In the genomic region with DNA sequence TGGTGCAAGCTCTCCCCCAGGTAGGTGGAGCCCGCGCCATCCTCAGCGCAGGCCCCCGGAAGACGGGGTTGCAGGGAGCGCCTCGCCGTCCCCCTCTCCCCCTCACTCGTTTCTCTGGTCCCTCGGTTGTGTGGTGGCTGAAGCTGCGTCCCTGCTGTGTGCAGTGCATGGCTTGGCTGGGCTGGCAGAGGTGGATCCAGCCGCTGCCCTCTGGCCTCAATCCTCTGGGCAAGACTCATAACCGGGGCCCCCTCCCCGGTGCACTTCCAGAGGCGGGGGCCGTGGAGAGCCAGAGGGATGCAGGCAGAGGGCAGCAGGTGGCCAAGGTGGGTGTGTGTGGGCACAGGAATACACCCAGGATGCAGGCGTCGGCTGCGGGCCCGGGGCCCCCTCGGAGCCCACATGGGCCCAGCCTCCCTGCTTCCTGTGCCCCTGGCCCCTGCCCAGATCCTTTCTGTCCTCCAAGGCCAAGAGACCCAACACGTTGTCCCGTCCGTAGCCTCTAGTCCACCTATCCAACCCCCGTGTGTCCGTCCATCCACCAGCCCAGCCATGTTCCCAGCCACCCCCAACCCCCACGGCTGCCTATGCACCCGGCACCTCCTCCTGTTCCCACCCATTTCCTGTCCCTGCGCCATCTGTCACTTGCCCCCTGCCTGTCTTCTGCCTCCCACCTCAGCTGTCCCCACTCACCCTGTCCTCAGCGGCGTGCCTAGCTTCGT, we compare ENCODE assay signal across 35 cellular contexts. TPM values are rescaled to one million over a fixed set of nuclear protein-coding genes. Genes with fewer than 3 reads are reported as not detected.
"Had no signal": no experiment of that assay in that cellular context is flagged by ENCODE, and none has a peak within 500 bp of the region (broad histone marks: within the 10 kb centered on the region; RNA-seq: fewer than 3 reads in every experiment).

No MANE protein-coding gene starts in this region.

- DNase-seq: activated CD4-positive, alpha-beta T cell treated with anti-CD3 and anti-CD28 coated beads for 36 hours; activated CD4-positive, alpha-beta T cell treated with anti-CD3 and anti-CD28 coated beads, Interleukin-2, amount 10 ng/mL, durations not matched to agents 7 days and 5 days; activated CD4-positive, alpha-beta T cell treated with anti-CD3 and anti-CD28 coated beads, Interleukin-2, amount 50 U/mL, for 48 hours; activated CD8-positive, alpha-beta T cell treated with anti-CD3 and anti-CD28 coated beads, Interleukin-2, amount 10 ng/mL, durations not matched to agents 7 days and 5 days; activated gamma-delta T cell; activated naive CD4-positive, alpha-beta T cell treated with Interleukin-2 at 50 U/mL for 16 hours; activated naive CD8-positive, alpha-beta T cell treated with anti-CD3 and anti-CD28 coated beads, Interleukin-2, amount 10 ng/mL, durations not matched to agents 7 days and 5 days; activated T-cell treated with anti-CD3 and anti-CD28 coated beads, Interleukin-2, amount 50 U/mL, for 24 hours; amygdala; colonic mucosa; MM.1S; MV-4-11; NCI-H1092; NCI-H187; NCI-H2029 treated with DMSO at 0.1 percent for 48 hours; NCI-H2107; NCI-H2171 treated with DMSO at 0.1 percent for 48 hours; NCI-H2227 treated with DMSO at 0.1 percent for 48 hours; NCI-H446 treated with DMSO at 0.1 percent for 48 hours; SHP77; SJCRH30 had no signal

- H3K4me1 ChIP-seq: ascending aorta, colonic mucosa, SJCRH30 had no signal

- H3K9me3 Mint-ChIP-seq: activated CD4-positive, alpha-beta T cell treated with anti-CD3 and anti-CD28 coated beads, Interleukin-2, amount 10 ng/mL, durations not matched to agents 7 days and 5 days; activated naive CD4-positive, alpha-beta T cell treated with anti-CD3 and anti-CD28 coated beads, Interleukin-2, amount 50 U/mL, for 24 hours; activated naive CD8-positive, alpha-beta T cell treated with anti-CD3 and anti-CD28 coated beads, Interleukin-2, amount 10 ng/mL, durations not matched to agents 7 days and 5 days; activated T-cell treated with anti-CD3 and anti-CD28 coated beads, Interleukin-2, amount 50 U/mL, for 24 hours; activated T-helper 2 cell treated with anti-CD3 and anti-CD28 coated beads, Interferon-gamma antibody, Interleukin-2, Interleukin-4, amounts not matched to agents 10 μg/mL and 5 μg/mL and 100 μg/mL, durations not matched to agents 14 hours and 24 hours and 36 hours; central memory CD8-positive, alpha-beta T cell; T-helper 2 cell treated with Interferon-gamma antibody and Interleukin-4, amounts not matched to agents 5 μg/mL and 100 μg/mL, for 36 hours; WTC11 had no signal

- H3K36me3 ChIP-seq: cardiac muscle cell, colonic mucosa, SJCRH30 had no signal

- ATAC-seq: activated CD4-positive, alpha-beta T cell treated with anti-CD3 and anti-CD28 coated beads for 36 hours; activated CD4-positive, CD25-positive, alpha-beta regulatory T cell treated with anti-CD3 and anti-CD28 coated beads, Interleukin-2, amount 50 U/mL, for 24 hours; activated CD8-positive, alpha-beta T cell treated with anti-CD3 and anti-CD28 coated beads, Interleukin-2, amount 10 ng/mL, durations not matched to agents 7 days and 5 days; Panc1; WTC11 had no signal

- H3K9me3 ChIP-seq: ascending aorta, colonic mucosa, SJCRH30 had no signal

- H3K27me3 Mint-ChIP-seq: activated CD4-positive, alpha-beta T cell treated with anti-CD3 and anti-CD28 coated beads for 36 hours; activated CD4-positive, alpha-beta T cell treated with anti-CD3 and anti-CD28 coated beads, Interleukin-2, amount 10 ng/mL, durations not matched to agents 7 days and 5 days; activated naive CD4-positive, alpha-beta T cell treated with anti-CD3 and anti-CD28 coated beads, Interleukin-2, amount 50 U/mL, for 24 hours; activated naive CD8-positive, alpha-beta T cell treated with anti-CD3 and anti-CD28 coated beads, Interleukin-2, amount 10 ng/mL, durations not matched to agents 7 days and 5 days; activated T-cell treated with anti-CD3 and anti-CD28 coated beads, Interleukin-2, amount 50 U/mL, for 24 hours; central memory CD8-positive, alpha-beta T cell had no signal

- H3K27ac ChIP-seq: ascending aorta, cardiac muscle cell, colonic mucosa, SJCRH30, SK-N-MC had no signal

- H3K4me3 Mint-ChIP-seq: activated CD4-positive, alpha-beta T cell treated with anti-CD3 and anti-CD28 coated beads for 36 hours; activated CD4-positive, alpha-beta T cell treated with anti-CD3 and anti-CD28 coated beads, Interleukin-2, amount 10 ng/mL, durations not matched to agents 7 days and 5 days; activated CD8-positive, alpha-beta T cell treated with anti-CD3 and anti-CD28 coated beads, Interleukin-2, amount 10 ng/mL, durations not matched to agents 7 days and 5 days; activated naive CD4-positive, alpha-beta T cell treated with anti-CD3 and anti-CD28 coated beads, Interleukin-2, amount 50 U/mL, for 24 hours; activated naive CD8-positive, alpha-beta T cell treated with anti-CD3 and anti-CD28 coated beads, Interleukin-2, amount 10 ng/mL, durations not matched to agents 7 days and 5 days; activated T-cell treated with anti-CD3 and anti-CD28 coated beads, Interleukin-2, amount 50 U/mL, for 24 hours; central memory CD8-positive, alpha-beta T cell; T-helper 2 cell treated with Interferon-gamma antibody and Interleukin-4, amounts not matched to agents 5 μg/mL and 100 μg/mL, for 36 hours; WTC11 had no signal

- H3K27me3 ChIP-seq: ascending aorta, cardiac muscle cell, colonic mucosa had no signal

- H3K36me3 Mint-ChIP-seq: activated naive CD4-positive, alpha-beta T cell treated with anti-CD3 and anti-CD28 coated beads, Interleukin-2, amount 50 U/mL, for 24 hours; activated naive CD8-positive, alpha-beta T cell treated with anti-CD3 and anti-CD28 coated beads, Interleukin-2, amount 10 ng/mL, durations not matched to agents 7 days and 5 days; WTC11 had no signal

- H3K4me3 ChIP-seq: ascending aorta, cardiac muscle cell, colonic mucosa, SJCRH30, SK-N-MC had no signal

- H3K27ac Mint-ChIP-seq: activated CD4-positive, alpha-beta T cell treated with anti-CD3 and anti-CD28 coated beads for 36 hours; activated CD4-positive, alpha-beta T cell treated with anti-CD3 and anti-CD28 coated beads, Interleukin-2, amount 10 ng/mL, durations not matched to agents 7 days and 5 days; activated CD8-positive, alpha-beta T cell treated with anti-CD3 and anti-CD28 coated beads, Interleukin-2, amount 10 ng/mL, durations not matched to agents 7 days and 5 days; activated naive CD4-positive, alpha-beta T cell treated with anti-CD3 and anti-CD28 coated beads, Interleukin-2, amount 50 U/mL, for 24 hours; activated naive CD8-positive, alpha-beta T cell treated with anti-CD3 and anti-CD28 coated beads, Interleukin-2, amount 10 ng/mL, durations not matched to agents 7 days and 5 days; activated T-cell treated with anti-CD3 and anti-CD28 coated beads, Interleukin-2, amount 50 U/mL, for 24 hours; activated T-helper 2 cell treated with anti-CD3 and anti-CD28 coated beads, Interferon-gamma antibody, Interleukin-2, Interleukin-4, amounts not matched to agents 10 μg/mL and 5 μg/mL and 100 μg/mL, durations not matched to agents 14 hours and 24 hours and 36 hours; T-helper 2 cell treated with Interferon-gamma antibody and Interleukin-4, amounts not matched to agents 5 μg/mL and 100 μg/mL, for 36 hours; WTC11 had no signal

- H3K4me1 Mint-ChIP-seq: activated CD4-positive, alpha-beta T cell treated with anti-CD3 and anti-CD28 coated beads for 36 hours; activated CD4-positive, alpha-beta T cell treated with anti-CD3 and anti-CD28 coated beads, Interleukin-2, amount 10 ng/mL, durations not matched to agents 7 days and 5 days; activated naive CD4-positive, alpha-beta T cell treated with anti-CD3 and anti-CD28 coated beads, Interleukin-2, amount 50 U/mL, for 24 hours; activated naive CD8-positive, alpha-beta T cell treated with anti-CD3 and anti-CD28 coated beads, Interleukin-2, amount 10 ng/mL, durations not matched to agents 7 days and 5 days; central memory CD8-positive, alpha-beta T cell; WTC11 had no signal

RNA-seq across cellular contexts. Expression of gene TPSG1, which starts 9.3 kb away (rescaled TPM):
- total RNA-seq: activated CD4-positive, alpha-beta T cell treated with anti-CD3 and anti-CD28 coated beads for 36 hours; activated CD4-positive, alpha-beta T cell treated with anti-CD3 and anti-CD28 coated beads, Interleukin-2, amount 10 ng/mL, durations not matched to agents 7 days and 5 days; activated CD8-positive, alpha-beta T cell treated with anti-CD3 and anti-CD28 coated beads, Interleukin-2, amount 10 ng/mL, durations not matched to agents 7 days and 5 days; activated naive CD8-positive, alpha-beta T cell treated with anti-CD3 and anti-CD28 coated beads, Interleukin-2, amount 10 ng/mL, durations not matched to agents 7 days and 5 days; activated T-helper 2 cell treated with anti-CD3 and anti-CD28 coated beads, Interferon-gamma antibody, Interleukin-2, Interleukin-4, amounts not matched to agents 10 μg/mL and 5 μg/mL and 100 μg/mL, durations not matched to agents 14 hours and 24 hours and 36 hours; ascending aorta; cardiac muscle cell; chondrocyte; LHCN-M2; SJCRH30; T-helper 1 cell treated with Interleukin-12 subunit alpha and Interleukin-12 subunit beta and Interleukin-4 antibody, amounts not matched to agents 30 ng/mL and 1 ng/mL, for 36 hours; WTC11 had no signal

RNA-seq across cellular contexts. Expression of gene TPSB2, which starts 14.2 kb away (rescaled TPM):
- total RNA-seq: activated CD4-positive, alpha-beta T cell treated with anti-CD3 and anti-CD28 coated beads for 36 hours; activated CD4-positive, alpha-beta T cell treated with anti-CD3 and anti-CD28 coated beads, Interleukin-2, amount 10 ng/mL, durations not matched to agents 7 days and 5 days; activated CD8-positive, alpha-beta T cell treated with anti-CD3 and anti-CD28 coated beads, Interleukin-2, amount 10 ng/mL, durations not matched to agents 7 days and 5 days; activated naive CD8-positive, alpha-beta T cell treated with anti-CD3 and anti-CD28 coated beads, Interleukin-2, amount 10 ng/mL, durations not matched to agents 7 days and 5 days; activated T-helper 2 cell treated with anti-CD3 and anti-CD28 coated beads, Interferon-gamma antibody, Interleukin-2, Interleukin-4, amounts not matched to agents 10 μg/mL and 5 μg/mL and 100 μg/mL, durations not matched to agents 14 hours and 24 hours and 36 hours; ascending aorta; cardiac muscle cell; chondrocyte; LHCN-M2; RPMI7951; SJCRH30; T-helper 1 cell treated with Interleukin-12 subunit alpha and Interleukin-12 subunit beta and Interleukin-4 antibody, amounts not matched to agents 30 ng/mL and 1 ng/mL, for 36 hours had no signal

RNA-seq across cellular contexts. Expression of gene TPSAB1, which starts 24.8 kb away (rescaled TPM):
- total RNA-seq: activated CD4-positive, alpha-beta T cell treated with anti-CD3 and anti-CD28 coated beads for 36 hours; activated CD4-positive, alpha-beta T cell treated with anti-CD3 and anti-CD28 coated beads, Interleukin-2, amount 10 ng/mL, durations not matched to agents 7 days and 5 days; activated CD8-positive, alpha-beta T cell treated with anti-CD3 and anti-CD28 coated beads, Interleukin-2, amount 10 ng/mL, durations not matched to agents 7 days and 5 days; activated naive CD8-positive, alpha-beta T cell treated with anti-CD3 and anti-CD28 coated beads, Interleukin-2, amount 10 ng/mL, durations not matched to agents 7 days and 5 days; activated T-helper 2 cell treated with anti-CD3 and anti-CD28 coated beads, Interferon-gamma antibody, Interleukin-2, Interleukin-4, amounts not matched to agents 10 μg/mL and 5 μg/mL and 100 μg/mL, durations not matched to agents 14 hours and 24 hours and 36 hours; cardiac muscle cell; chondrocyte; LHCN-M2; SJCRH30; T-helper 1 cell treated with Interleukin-12 subunit alpha and Interleukin-12 subunit beta and Interleukin-4 antibody, amounts not matched to agents 30 ng/mL and 1 ng/mL, for 36 hours; WTC11 had no signal

RNA-seq across cellular contexts. Expression of gene TPSD1, which starts 40.1 kb away (rescaled TPM):
- total RNA-seq: activated CD4-positive, alpha-beta T cell treated with anti-CD3 and anti-CD28 coated beads for 36 hours; activated CD4-positive, alpha-beta T cell treated with anti-CD3 and anti-CD28 coated beads, Interleukin-2, amount 10 ng/mL, durations not matched to agents 7 days and 5 days; activated CD8-positive, alpha-beta T cell treated with anti-CD3 and anti-CD28 coated beads, Interleukin-2, amount 10 ng/mL, durations not matched to agents 7 days and 5 days; activated naive CD8-positive, alpha-beta T cell treated with anti-CD3 and anti-CD28 coated beads, Interleukin-2, amount 10 ng/mL, durations not matched to agents 7 days and 5 days; activated T-helper 2 cell treated with anti-CD3 and anti-CD28 coated beads, Interferon-gamma antibody, Interleukin-2, Interleukin-4, amounts not matched to agents 10 μg/mL and 5 μg/mL and 100 μg/mL, durations not matched to agents 14 hours and 24 hours and 36 hours; cardiac muscle cell; chondrocyte; LHCN-M2; RPMI7951; SJCRH30; T-helper 1 cell treated with Interleukin-12 subunit alpha and Interleukin-12 subunit beta and Interleukin-4 antibody, amounts not matched to agents 30 ng/mL and 1 ng/mL, for 36 hours had no signal
